ENCODE assay signal across 18 cellular contexts in the genomic region with DNA sequence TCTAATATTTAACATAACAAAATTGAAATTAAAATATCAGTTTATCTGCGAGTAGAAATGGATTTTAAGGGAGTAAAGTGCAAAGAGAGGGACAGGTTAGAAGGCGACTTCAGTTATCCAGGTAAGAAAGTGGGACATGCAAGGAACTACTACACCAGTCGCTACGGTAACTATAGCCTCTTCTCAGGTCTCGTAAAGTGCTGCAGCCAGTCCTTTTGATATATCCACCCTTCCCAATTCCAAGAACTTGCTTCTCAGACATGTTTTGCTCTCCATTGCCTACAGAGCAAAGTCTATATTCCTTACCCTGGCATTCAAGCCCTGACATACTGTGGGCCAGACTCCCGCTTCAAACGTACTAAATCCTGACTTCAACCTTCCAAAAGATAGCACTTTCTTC. TPM values are rescaled to one million over a fixed set of nuclear protein-coding genes. Genes with fewer than 3 reads are reported as not detected.
DNase-seq lines count a peak whose midpoint lies in the region; ATAC-seq, FAIRE-seq and TF ChIP-seq lines count a peak whose summit lies in the region.
"Had no signal": no experiment of that assay in that cellular context is flagged by ENCODE, and none has a peak within 500 bp of the region (broad histone marks: within the 10 kb centered on the region; RNA-seq: fewer than 3 reads in every experiment).

No MANE protein-coding gene starts in this region.

- H3K4me3 Mint-ChIP-seq in brain (peak overlapping the region; percentile 10 to 75 (median 36)), type B pancreatic cell (peak overlapping the region; percentile 29)
- H3K4me3 Mint-ChIP-seq: activated T-cell treated with anti-CD3 and anti-CD28 coated beads, Interleukin-2, amount 50 U/mL, for 72 hours had no signal

- H2AFZ ChIP-seq in HepG2 (ENCODE audit: low read length) (no peak overlapping the region), OCI-LY7 (ENCODE audit: low read length) (no peak overlapping the region)

- H3K27me3 ChIP-seq in HepG2 (ENCODE audit: control insufficient read depth in 1 of 2, insufficient read depth in 2 of 2, low read length in 2 of 2) (no peaks in the 10 kb centered on the region), right lobe of liver (no peaks in the 10 kb centered on the region)
- H3K27me3 ChIP-seq: adrenal gland, dorsolateral prefrontal cortex, foreskin keratinocyte, spleen, testis had no signal

- no peak overlapping the region for H3K4me3 ChIP-seq in HepG2 (replicated peaks in 1 of 3; ENCODE audit: insufficient read depth in 1 of 3, low read depth in 2 of 3, low read length in 3 of 3)
- H3K4me3 ChIP-seq in right lobe of liver: no peak overlapping the region
- H3K4me3 ChIP-seq in OCI-LY7 (ENCODE audit: low read depth, low read length, poor library complexity, severe bottlenecking): no peak overlapping the region
- H3K4me3 ChIP-seq: adrenal gland, dorsolateral prefrontal cortex, spleen, testis had no signal

- peak overlapping the region; percentile 13 for H3K27ac ChIP-seq in HepG2 (ENCODE audit: extremely low read length, insufficient read depth, low read length)
- no peak overlapping the region for H3K27ac ChIP-seq in right lobe of liver
- no peak overlapping the region for H3K27ac ChIP-seq in OCI-LY7 (ENCODE audit: low read depth, low read length, poor library complexity, severe bottlenecking)
- H3K27ac ChIP-seq: adrenal gland, dorsolateral prefrontal cortex, foreskin keratinocyte, spleen, testis had no signal

- no peak for TF ChIP-seq RAD21 in HepG2 (CRISPR knock-in tag; IDR thresholded peaks at IDR 0.05)

- CTCF ChIA-PET in HepG2 (lab: Yijun Ruan, JAX; ENCODE audit: low intra/inter-chr PET ratio, low total read pairs): no interaction called here
- CTCF ChIA-PET in OCI-LY7 (lab: Charles Lee; ENCODE audit: unreplicated experiment): no interaction called here

- H3K9me3 Mint-ChIP-seq in brain (peaks cover 0 to 17% (median 6%) of the 10 kb centered on the region in 5 experiments), type B pancreatic cell (no peaks in the 10 kb centered on the region)
- H3K9me3 Mint-ChIP-seq: activated T-cell treated with anti-CD3 and anti-CD28 coated beads, Interleukin-2, amount 50 U/mL, for 72 hours had no signal

- H3K9me2 ChIP-seq in OCI-LY7 (ENCODE audit: insufficient read depth, low read length): no peaks in the 10 kb centered on the region

- TF ChIP-seq POLR2A in HepG2 (IDR thresholded peaks at IDR 0.05; ENCODE audit: insufficient read depth in 1 of 2, low read depth in 2 of 2, low read length in 2 of 2) (no peak), right lobe of liver (IDR thresholded peaks at IDR 0.05) (no peak)

- intact Hi-C loops in HepG2 (cut with micrococcal nuclease; ENCODE audit: unreplicated experiment): no loop called here
- intact Hi-C loops in right lobe of liver (cut with DNase I): no loop called here
- intact Hi-C loops in OCI-LY7 (cut with micrococcal nuclease; ENCODE audit: unreplicated experiment): loop anchor here (5.0 kb wide), 1 partner anchor 502 kb away; a partner anchor contains a TSS

- no TSS peak for BruUV-seq in HepG2 (replicated peaks; lab: Mats Ljungman, UMichigan)
- BruUV-seq in OCI-LY7 (replicated peaks; lab: Mats Ljungman, UMichigan): TSS peak; percentile 61

- H3K79me2 ChIP-seq in HepG2 (ENCODE audit: insufficient read depth, low read length) (peaks cover 39% of the 10 kb centered on the region), OCI-LY7 (ENCODE audit: insufficient read depth, low read depth, low read length) (peaks cover 31% of the 10 kb centered on the region; the same call in 1 of the 2 replicates)

- no peak for TF ChIP-seq EP300 in HepG2 (IDR thresholded peaks at IDR 0.05; ENCODE audit: low read depth in 2 of 2, low read length in 2 of 2)
- no peak for TF ChIP-seq EP300 in HepG2 (CRISPR knock-in tag; IDR thresholded peaks at IDR 0.05; ENCODE audit: borderline replicate concordance)

- POLR2A ChIA-PET in HepG2 (lab: Yijun Ruan, JAX) (no interaction called here), OCI-LY7 (lab: Charles Lee) (interaction anchor here (0.7 to 1.2 kb wide), 2 partner anchors 21 to 260 kb away, joined by 3 to 4 read pairs; no protein-coding TSS in a partner anchor)

- DNase-seq in HepG2 (ENCODE audit: low spot score): no peak
- DNase-seq in right lobe of liver: no peak
- DNase-seq in OCI-LY7 (ENCODE audit: low spot score): no peak
- DNase-seq in type B pancreatic cell (ENCODE audit: extremely low spot score, unreplicated experiment): no peak
- no peak for DNase-seq in islet precursor cell
- DNase-seq in iPS-NIHi11 (ENCODE audit: low spot score): no peak
- DNase-seq: activated T-cell treated with anti-CD3 and anti-CD28 coated beads, Interleukin-2, amount 50 U/mL, for 72 hours; adrenal gland; dorsolateral prefrontal cortex; foreskin keratinocyte; NCI-H1092; NCI-H2081 treated with DMSO at 0.1 percent for 48 hours; NCI-H524; spleen; stimulated activated CD8-positive, alpha-beta memory T cell treated with anti-CD3 and anti-CD28 coated beads, Interleukin-4, amount 100 ng/mL, for 48 hours; testis had no signal

- H3K27ac Mint-ChIP-seq in brain (peak overlapping the region in 1 of 5 experiments; percentile 6), type B pancreatic cell (no peak overlapping the region)
- H3K27ac Mint-ChIP-seq: activated T-cell treated with anti-CD3 and anti-CD28 coated beads, Interleukin-2, amount 50 U/mL, for 72 hours had no signal

- peaks cover 2% of the 10 kb centered on the region for H3K27me3 Mint-ChIP-seq in brain
- H3K27me3 Mint-ChIP-seq in type B pancreatic cell: no peaks in the 10 kb centered on the region

- H3K9me3 ChIP-seq in HepG2 (ENCODE audit: low read length) (no peaks in the 10 kb centered on the region), right lobe of liver (no peaks in the 10 kb centered on the region), OCI-LY7 (ENCODE audit: low read length) (no peaks in the 10 kb centered on the region)
- H3K9me3 ChIP-seq: adrenal gland, spleen, testis had no signal

- no peak for TF ChIP-seq CTCF in HepG2 (CRISPR knock-in tag; IDR thresholded peaks at IDR 0.05)
- no peak for TF ChIP-seq CTCF in right lobe of liver (IDR thresholded peaks at IDR 0.05)
- no peak for TF ChIP-seq CTCF in OCI-LY7 (conservative IDR thresholded peaks at IDR 0.05; ENCODE audit: low read length)
- no peak for TF ChIP-seq CTCF in brain (conservative IDR thresholded peaks at IDR 0.05)
- TF ChIP-seq CTCF in type B pancreatic cell (conservative IDR thresholded peaks at IDR 0.05): no peak

- H3K4me1 ChIP-seq in HepG2 (ENCODE audit: insufficient read depth, low read length) (peaks cover 37% of the 10 kb centered on the region), right lobe of liver (peaks cover 0 to 17% (median 0%) of the 10 kb centered on the region in 4 donors), OCI-LY7 (ENCODE audit: insufficient read depth, low read length, poor library complexity, severe bottlenecking) (peaks cover 9% of the 10 kb centered on the region)
- H3K4me1 ChIP-seq: foreskin keratinocyte had no signal

- H3K9ac ChIP-seq in HepG2 (ENCODE audit: insufficient read depth, low read depth, low read length): no peak overlapping the region

- no peak for ATAC-seq in HepG2
- ATAC-seq in right lobe of liver: no peak
- no peak for ATAC-seq in HG02852 (IDR thresholded peaks at IDR 0.05; ENCODE audit: unreplicated experiment)
- ATAC-seq: activated T-cell treated with anti-CD3 and anti-CD28 coated beads, Interleukin-2, amount 50 U/mL, for 72 hours; foreskin keratinocyte had no signal

- FAIRE-seq in HepG2 (lab: Jason Lieb, UNC): no peak

- H3K4me1 Mint-ChIP-seq in brain: peaks cover 38% of the 10 kb centered on the region
- peaks cover 10% of the 10 kb centered on the region for H3K4me1 Mint-ChIP-seq in type B pancreatic cell (ENCODE audit: unreplicated experiment)

- in situ Hi-C loops in HepG2 (cut with HindIII; ENCODE audit: extremely low pct_ligation_motif_present, low pct_unique_long_range_greater_than_20kb): no loop called here

- WGBS in HepG2 (ENCODE audit: low lambda C conversion rate): 94% methylated on average over 7 of the region's 7 CpGs
- WGBS in right lobe of liver (ENCODE audit: insufficient coverage, low coverage, low lambda C conversion rate, missing lambda C conversion rate): 88% methylated on average over 7 of the region's 7 CpGs

- no peaks in the 10 kb centered on the region for H4K20me1 ChIP-seq in HepG2 (ENCODE audit: insufficient read depth, low read length)
- H4K20me1 ChIP-seq in OCI-LY7 (ENCODE audit: insufficient read depth, low read length): no peaks in the 10 kb centered on the region

- H3K36me3 Mint-ChIP-seq in brain: peaks cover 49% of the 10 kb centered on the region
- H3K36me3 Mint-ChIP-seq in type B pancreatic cell: peaks cover 31% of the 10 kb centered on the region

- peaks cover 9 to 21% of the 10 kb centered on the region in 2 experiments for H3K36me3 ChIP-seq in HepG2 (replicated peaks in 1 of 2; ENCODE audit: control insufficient read depth in 1 of 2, insufficient read depth in 2 of 2, low read length in 2 of 2)
- H3K36me3 ChIP-seq in right lobe of liver: peaks cover 0 to 20% (median 0%) of the 10 kb centered on the region in 4 donors
- H3K36me3 ChIP-seq in OCI-LY7 (ENCODE audit: insufficient read depth, low read length): peaks cover 45% of the 10 kb centered on the region

- peak overlapping the region; percentile 45; the same call in 1 of the 2 replicates for H3K4me2 ChIP-seq in HepG2 (ENCODE audit: low read depth, low read length)
- H3K4me2 ChIP-seq in OCI-LY7 (ENCODE audit: low read length): no peak overlapping the region

RNA-seq across cellular contexts. Expression of a gene that starts 2.5 kb away (rescaled TPM):
- total RNA-seq in HepG2 (2016; rRNA removed; fragmentation: Illumina TruSeq; extraction: Trizol) (30.4 and 60.7 TPM in 2 replicates), right lobe of liver (10 to 100 TPM; 13.6 to 17.8 (median 15.8) TPM), OCI-LY7 (2022) (19.9 and 26.1 TPM in 2 replicates), type B pancreatic cell (ENCODE audit: low replicate concordance) (25.1 and 27.9 TPM in 2 replicates)
- 7.9 and 8.2 TPM in 2 replicates for total RNA-seq in HepG2 (2016; cell fraction: cytosol; rRNA removed; fragmentation: Illumina TruSeq; extraction: Trizol; ENCODE audit: low read depth)
- total RNA-seq in HepG2 (2016; cell fraction: insoluble cytoplasmic fraction; rRNA removed; fragmentation: Illumina TruSeq; extraction: Trizol): 35.7 and 61.3 TPM in 2 replicates
- 21.1 and 21.8 TPM in 2 replicates for total RNA-seq in HepG2 (2016; cell fraction: membrane; rRNA removed; fragmentation: Illumina TruSeq; extraction: Trizol)
- 11.9 and 13.9 TPM in 2 replicates for total RNA-seq in HepG2 (2016; cell fraction: nucleus; rRNA removed; fragmentation: Illumina TruSeq; extraction: Trizol)
- polyA plus RNA-seq in HepG2 (2011; rRNA removed) (12.3 and 13.7 TPM in 2 replicates), brain (ENCODE audit: insufficient read depth, low read depth, low replicate concordance) (11.9 TPM)
- 14.4 and 15.5 TPM in 2 replicates for polyA plus RNA-seq in HepG2 (2011; cell fraction: cytosol; rRNA removed)
- 3.6 and 5.4 TPM in 2 replicates for polyA plus RNA-seq in HepG2 (2011; cell fraction: nucleus; rRNA removed)
- polyA plus RNA-seq in HepG2 (2012): 23.9 and 27.0 TPM in 2 replicates
- polyA plus RNA-seq in HepG2 (2016; cell fraction: cytosol; fragmentation: Illumina TruSeq; extraction: Trizol; ENCODE audit: low read depth): 6.2 and 6.5 TPM in 2 replicates
- 52.4 and 54.7 TPM in 2 replicates for polyA plus RNA-seq in HepG2 (2016; cell fraction: insoluble cytoplasmic fraction; fragmentation: Illumina TruSeq; extraction: Trizol; ENCODE audit: low read depth)
- 13.1 and 13.3 TPM in 2 replicates for polyA plus RNA-seq in HepG2 (2016; cell fraction: membrane; fragmentation: Illumina TruSeq; extraction: Trizol; ENCODE audit: low read depth)
- polyA plus RNA-seq in HepG2 (2016; cell fraction: nucleus; fragmentation: Illumina TruSeq; extraction: Trizol; ENCODE audit: insufficient read depth, low read depth): 24.3 and 25.2 TPM in 2 replicates
- 20.8 and 60.9 TPM in 2 replicates for polyA minus RNA-seq in HepG2 (2011; rRNA and poly(A)+ RNA removed; ENCODE audit: low replicate concordance)
- polyA minus RNA-seq in HepG2 (2011; cell fraction: cytosol; rRNA and poly(A)+ RNA removed): 6.9 and 10.1 TPM in 2 replicates
- polyA minus RNA-seq in HepG2 (2011; cell fraction: nucleus; rRNA and poly(A)+ RNA removed): 4.2 and 6.1 TPM in 2 replicates
- 6.6 and 7.0 TPM in 2 replicates for total RNA-seq in OCI-LY7 (2014; rRNA removed; shearing (Covaris generic))

RNA-seq across cellular contexts. Expression of a gene that starts 30.6 kb away (rescaled TPM):
- total RNA-seq in HepG2 (2016; rRNA removed; fragmentation: Illumina TruSeq; extraction: Trizol) (17.9 and 28.1 TPM in 2 replicates), right lobe of liver (10 to 100 TPM; 17.7 to 39.2 (median 30.9) TPM), OCI-LY7 (2022) (13.9 and 15.9 TPM in 2 replicates), type B pancreatic cell (ENCODE audit: low replicate concordance) (23.1 and 32.3 TPM in 2 replicates)
- 2.2 and 2.5 TPM in 2 replicates for total RNA-seq in HepG2 (2016; cell fraction: cytosol; rRNA removed; fragmentation: Illumina TruSeq; extraction: Trizol; ENCODE audit: low read depth)
- 18.2 and 27.0 TPM in 2 replicates for total RNA-seq in HepG2 (2016; cell fraction: insoluble cytoplasmic fraction; rRNA removed; fragmentation: Illumina TruSeq; extraction: Trizol)
- total RNA-seq in HepG2 (2016; cell fraction: membrane; rRNA removed; fragmentation: Illumina TruSeq; extraction: Trizol): 8.1 and 8.3 TPM in 2 replicates
- 17.9 and 18.0 TPM in 2 replicates for total RNA-seq in HepG2 (2016; cell fraction: nucleus; rRNA removed; fragmentation: Illumina TruSeq; extraction: Trizol)
- polyA plus RNA-seq in HepG2 (2011; rRNA removed) (6.4 and 6.9 TPM in 2 replicates), brain (ENCODE audit: insufficient read depth, low read depth, low replicate concordance) (12.7 TPM)
- 3.3 and 4.9 TPM in 2 replicates for polyA plus RNA-seq in HepG2 (2011; cell fraction: cytosol; rRNA removed)
- 3.6 and 4.2 TPM in 2 replicates for polyA plus RNA-seq in HepG2 (2011; cell fraction: nucleus; rRNA removed)
- 3.8 and 5.0 TPM in 2 replicates for polyA plus RNA-seq in HepG2 (2012)
- polyA plus RNA-seq in HepG2 (2016; cell fraction: cytosol; fragmentation: Illumina TruSeq; extraction: Trizol; ENCODE audit: low read depth): 0.28 and 0.43 TPM in 2 replicates
- 9.8 and 10.7 TPM in 2 replicates for polyA plus RNA-seq in HepG2 (2016; cell fraction: insoluble cytoplasmic fraction; fragmentation: Illumina TruSeq; extraction: Trizol; ENCODE audit: low read depth)
- 1.7 and 1.8 TPM in 2 replicates for polyA plus RNA-seq in HepG2 (2016; cell fraction: membrane; fragmentation: Illumina TruSeq; extraction: Trizol; ENCODE audit: low read depth)
- 8.2 and 8.3 TPM in 2 replicates for polyA plus RNA-seq in HepG2 (2016; cell fraction: nucleus; fragmentation: Illumina TruSeq; extraction: Trizol; ENCODE audit: insufficient read depth, low read depth)
- polyA minus RNA-seq in HepG2 (2011; rRNA and poly(A)+ RNA removed; ENCODE audit: low replicate concordance): 23.6 and 31.5 TPM in 2 replicates
- polyA minus RNA-seq in HepG2 (2011; cell fraction: cytosol; rRNA and poly(A)+ RNA removed): 10.2 and 11.1 TPM in 2 replicates
- 26.4 and 34.1 TPM in 2 replicates for polyA minus RNA-seq in HepG2 (2011; cell fraction: nucleus; rRNA and poly(A)+ RNA removed)
- 8.5 and 11.2 TPM in 2 replicates for total RNA-seq in OCI-LY7 (2014; rRNA removed; shearing (Covaris generic))
